In the genomic region with DNA sequence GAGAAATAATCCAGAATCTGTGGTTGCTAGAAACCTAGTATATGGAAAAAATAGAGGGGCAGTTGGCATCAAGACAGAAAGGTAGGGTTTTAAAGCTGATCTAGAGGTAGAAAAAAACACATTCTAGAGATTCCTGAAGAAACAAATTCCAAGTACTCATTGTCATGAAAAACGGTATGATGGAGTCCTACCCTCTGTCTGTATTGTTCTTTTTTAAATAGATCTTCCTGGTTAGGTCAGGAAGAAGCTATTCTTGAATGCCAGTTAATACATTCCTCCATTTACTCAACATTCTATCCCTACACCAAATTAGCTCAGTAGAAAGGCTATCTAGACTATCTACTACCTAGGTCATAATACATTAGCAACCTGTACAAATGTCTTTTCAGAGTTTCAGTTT, we compare ENCODE assay signal across 21 cellular contexts.
"Had no signal": no experiment of that assay in that cellular context is flagged by ENCODE, and none has a peak within 500 bp of the region (broad histone marks: within the 10 kb centered on the region; RNA-seq: fewer than 3 reads in every experiment).

No MANE protein-coding gene starts in this region.

- H3K27ac Mint-ChIP-seq: activated CD4-positive, alpha-beta memory T cell treated with anti-CD3 and anti-CD28 coated beads, Interleukin-2, amount 10 ng/mL, durations not matched to agents 7 days and 5 days; activated CD4-positive, alpha-beta T cell treated with anti-CD3 and anti-CD28 coated beads for 36 hours; activated naive CD4-positive, alpha-beta T cell treated with anti-CD3 and anti-CD28 coated beads, Interleukin-2, amount 10 ng/mL, durations not matched to agents 7 days and 5 days; activated naive CD8-positive, alpha-beta T cell treated with anti-CD3 and anti-CD28 coated beads for 36 hours; activated T-cell treated with anti-CD3 and anti-CD28 coated beads, Interleukin-2, amount 50 U/mL, for 72 hours; activated T-helper 2 cell treated with anti-CD3 and anti-CD28 coated beads, Interferon-gamma antibody, Interleukin-2, Interleukin-4, amounts not matched to agents 10 μg/mL and 5 μg/mL and 100 μg/mL, durations not matched to agents 14 hours and 24 hours and 36 hours; T-cell had no signal

- H3K4me3 Mint-ChIP-seq: activated CD4-positive, alpha-beta memory T cell treated with anti-CD3 and anti-CD28 coated beads, Interleukin-2, amount 10 ng/mL, durations not matched to agents 7 days and 5 days; activated CD4-positive, alpha-beta T cell treated with anti-CD3 and anti-CD28 coated beads for 36 hours; activated naive CD4-positive, alpha-beta T cell treated with anti-CD3 and anti-CD28 coated beads, Interleukin-2, amount 10 ng/mL, durations not matched to agents 7 days and 5 days; activated naive CD8-positive, alpha-beta T cell treated with anti-CD3 and anti-CD28 coated beads for 36 hours; activated T-cell treated with anti-CD3 and anti-CD28 coated beads, Interleukin-2, amount 50 U/mL, for 72 hours; T-cell had no signal

- ATAC-seq: activated CD4-positive, alpha-beta T cell treated with anti-CD3 and anti-CD28 coated beads for 36 hours; activated T-cell treated with anti-CD3 and anti-CD28 coated beads, Interleukin-2, amount 50 U/mL, for 72 hours; T-cell had no signal

- H3K4me3 ChIP-seq: cardiac muscle cell had no signal

- H3K4me1 Mint-ChIP-seq: activated CD4-positive, alpha-beta memory T cell treated with anti-CD3 and anti-CD28 coated beads, Interleukin-2, amount 10 ng/mL, durations not matched to agents 7 days and 5 days; activated CD4-positive, alpha-beta T cell treated with anti-CD3 and anti-CD28 coated beads for 36 hours; activated naive CD4-positive, alpha-beta T cell treated with anti-CD3 and anti-CD28 coated beads, Interleukin-2, amount 10 ng/mL, durations not matched to agents 7 days and 5 days; activated naive CD8-positive, alpha-beta T cell treated with anti-CD3 and anti-CD28 coated beads for 36 hours; T-cell had no signal

- H3K27me3 Mint-ChIP-seq: activated CD4-positive, alpha-beta memory T cell treated with anti-CD3 and anti-CD28 coated beads, Interleukin-2, amount 10 ng/mL, durations not matched to agents 7 days and 5 days; activated CD4-positive, alpha-beta T cell treated with anti-CD3 and anti-CD28 coated beads for 36 hours; activated naive CD4-positive, alpha-beta T cell treated with anti-CD3 and anti-CD28 coated beads, Interleukin-2, amount 10 ng/mL, durations not matched to agents 7 days and 5 days; activated naive CD8-positive, alpha-beta T cell treated with anti-CD3 and anti-CD28 coated beads for 36 hours; T-cell had no signal

- H3K36me3 Mint-ChIP-seq: activated naive CD4-positive, alpha-beta T cell treated with anti-CD3 and anti-CD28 coated beads, Interleukin-2, amount 10 ng/mL, durations not matched to agents 7 days and 5 days; T-cell had no signal

- H3K36me3 ChIP-seq: brain microvascular endothelial cell, cardiac muscle cell had no signal

- H3K27me3 ChIP-seq: brain microvascular endothelial cell, cardiac muscle cell had no signal

- DNase-seq: activated CD4-positive, alpha-beta memory T cell treated with anti-CD3 and anti-CD28 coated beads, Interleukin-2, amount 10 ng/mL, durations not matched to agents 7 days and 5 days; activated CD4-positive, alpha-beta T cell treated with anti-CD3 and anti-CD28 coated beads for 36 hours; activated CD4-positive, alpha-beta T cell treated with anti-CD3 and anti-CD28 coated beads, Interleukin-2, amount 50 U/mL, for 1 hour; activated gamma-delta T cell treated with Interleukin-2 at 50 U/mL for 16 hours; activated naive CD4-positive, alpha-beta T cell treated with anti-CD3 and anti-CD28 coated beads, Interleukin-2, amount 10 ng/mL, durations not matched to agents 7 days and 5 days; activated naive CD8-positive, alpha-beta T cell treated with anti-CD3 and anti-CD28 coated beads for 36 hours; activated T-cell treated with anti-CD3 and anti-CD28 coated beads, Interleukin-2, amount 50 U/mL, for 72 hours; brain microvascular endothelial cell; Karpas-422; MM.1S; NCI-H1105 treated with DMSO at 0.1 percent for 48 hours; NCI-H1436 treated with DMSO at 0.1 percent for 48 hours; NCI-H187 treated with DMSO at 0.1 percent for 48 hours; NCI-H2081 treated with DMSO at 0.1 percent for 48 hours; NCI-H524; SIG-M5; T-cell; T-helper 2 cell had no signal

- H3K9me3 Mint-ChIP-seq: activated naive CD4-positive, alpha-beta T cell treated with anti-CD3 and anti-CD28 coated beads, Interleukin-2, amount 10 ng/mL, durations not matched to agents 7 days and 5 days had no signal

- H3K27ac ChIP-seq: brain microvascular endothelial cell, cardiac muscle cell, VCaP had no signal
